ENCODE assay signal across 9 cellular contexts in the genomic region with DNA sequence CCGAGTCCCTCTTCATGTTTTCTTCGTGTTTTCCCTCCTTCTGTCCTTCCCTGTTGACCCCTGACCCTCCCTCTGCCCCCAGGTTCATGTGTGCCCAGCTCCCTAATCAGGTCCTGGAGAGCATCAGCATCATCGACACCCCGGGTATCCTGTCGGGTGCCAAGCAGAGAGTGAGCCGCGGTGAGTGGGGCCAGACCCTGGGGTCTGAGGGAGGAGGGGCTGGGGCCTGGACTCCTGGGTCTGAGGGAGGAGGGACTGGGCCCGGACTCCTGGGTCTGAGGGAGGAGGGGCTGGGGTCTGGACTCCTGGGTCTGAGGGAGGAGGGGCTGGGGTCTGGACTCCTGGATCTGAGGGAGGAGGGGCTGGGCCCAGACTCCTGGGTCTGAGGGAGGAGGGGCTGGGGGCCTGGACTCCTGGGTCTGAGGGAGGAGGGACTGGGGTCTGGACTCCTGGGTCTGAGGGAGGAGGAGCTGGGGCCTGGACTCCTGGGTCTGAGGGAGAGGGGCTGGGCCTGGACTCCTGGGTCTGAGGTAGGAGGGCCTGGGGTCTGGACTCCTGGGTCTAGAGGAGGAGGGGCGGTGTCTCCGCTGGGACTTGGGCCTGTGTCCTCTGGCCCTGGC. TPM values are rescaled to one million over a fixed set of nuclear protein-coding genes. Genes with fewer than 3 reads are reported as not detected.
DNase-seq lines count a peak whose midpoint lies in the region; ATAC-seq and TF ChIP-seq lines count a peak whose summit lies in the region.
"Not testable (repeated sequence)": the region's sequence is repeated elsewhere in the genome, so short reads cannot be mapped to it uniquely, and the experiment has no call there.
"Had no signal": no experiment of that assay in that cellular context is flagged by ENCODE, and none has a peak within 500 bp of the region (broad histone marks: within the 10 kb centered on the region; RNA-seq: fewer than 3 reads in every experiment).

No MANE protein-coding gene starts in this region.

- in situ Hi-C loops in brain microvascular endothelial cell (cut with HindIII; ENCODE audit: low pct_ligation_motif_present, low sequenced_read_pairs); gastrocnemius medialis (cut with MboI; ENCODE audit: low sequenced_read_pairs in 4 of 4): not testable (repeated sequence)

- H3K4me1 ChIP-seq in Peyer's patch (peaks cover 0 to 42% (median 0%) of the 10 kb centered on the region in 4 donors), right atrium auricular region (peaks cover 0 to 76% of the 10 kb centered on the region in 2 donors), muscle layer of colon (ENCODE audit: insufficient read depth, low read length) (peaks cover 74% of the 10 kb centered on the region), gastrocnemius medialis (peaks cover 12 to 17% of the 10 kb centered on the region in 2 donors), tibial nerve (peaks cover 0 to 94% (median 34%) of the 10 kb centered on the region in 4 donors)

- not testable (repeated sequence) for TF ChIP-seq CTCF in AG04449 (IDR thresholded peaks at IDR 0.05; ENCODE audit: insufficient read depth, low read length, missing control alignments); Peyer's patch (IDR thresholded peaks at IDR 0.05); brain microvascular endothelial cell (IDR thresholded peaks at IDR 0.05; ENCODE audit: low read depth, low read length, missing control alignments); right atrium auricular region (IDR thresholded peaks at IDR 0.05); gastrocnemius medialis (IDR thresholded peaks at IDR 0.05 in 4 of 5, conservative IDR thresholded peaks at IDR 0.05 in 1 of 5); tibial nerve (IDR thresholded peaks at IDR 0.05)

- H3K9ac ChIP-seq in muscle layer of colon (ENCODE audit: low read length): peak overlapping the region; percentile 80

- H3K27ac ChIP-seq in Peyer's patch (peak overlapping the region; percentile 57 to 93 (median 76)), brain microvascular endothelial cell (peak overlapping the region; percentile 75), epithelial cell of prostate (peak overlapping the region; percentile 94), right atrium auricular region (peak overlapping the region; percentile 84 to 88), muscle layer of colon (ENCODE audit: low read depth, low read length) (peak overlapping the region; percentile 96), gastrocnemius medialis (peak overlapping the region; percentile 79 to 85 (median 80)), tibial nerve (peak overlapping the region; percentile 73 to 96 (median 90))

- not testable (repeated sequence) for TF ChIP-seq POLR2A in Peyer's patch (IDR thresholded peaks at IDR 0.05); gastrocnemius medialis (IDR thresholded peaks at IDR 0.05); tibial nerve (IDR thresholded peaks at IDR 0.05)

- intact Hi-C loops in gastrocnemius medialis (cut with DNase I; ENCODE audit: low total_unique reads): not testable (repeated sequence)

- H3K4me3 ChIP-seq in AG04449 (ENCODE audit: low read depth, low read length) (peak overlapping the region; percentile 31), Peyer's patch (peak overlapping the region in 1 of 4 donors; percentile 24), right atrium auricular region (peak overlapping the region; percentile 9 to 37), muscle layer of colon (ENCODE audit: low read depth in 1 of 2, low read length in 2 of 2) (peak overlapping the region; percentile 36 to 38), gastrocnemius medialis (peak overlapping the region; percentile 25 to 45 (median 40)), tibial nerve (peak overlapping the region in 2 of 4 donors; percentile 4 to 41)
- not testable (repeated sequence) for H3K4me3 ChIP-seq in brain microvascular endothelial cell (ENCODE audit: low read depth, low read length)

- TF ChIP-seq EP300 in tibial nerve (IDR thresholded peaks at IDR 0.05): not testable (repeated sequence)

- not testable (repeated sequence) for ATAC-seq in gastrocnemius medialis

- CTCF ChIA-PET in AG04449 (lab: Yijun Ruan, JAX): interaction anchor here (0.7 to 23.7 kb wide), 6 partner anchors 11 to 283 kb away, joined by 3 to 867 read pairs (median 10); partner anchors contain the start of gene NOP53

- not testable (repeated sequence) for H3K36me3 ChIP-seq in Peyer's patch; muscle layer of colon (ENCODE audit: insufficient read depth, low read length); gastrocnemius medialis
- H3K36me3 ChIP-seq in brain microvascular endothelial cell (replicated peaks): peaks cover 32% of the 10 kb centered on the region
- H3K36me3 ChIP-seq in right atrium auricular region: peaks cover 14% of the 10 kb centered on the region
- H3K36me3 ChIP-seq in tibial nerve: peaks cover 0 to 45% (median 3%) of the 10 kb centered on the region in 3 donors

- WGBS in tibial nerve, 2 donors: 37% methylated on average over 8 of the region's 10 CpGs

- H3K9me3 ChIP-seq in Peyer's patch; right atrium auricular region; muscle layer of colon (ENCODE audit: low read length); gastrocnemius medialis; tibial nerve: not testable (repeated sequence)

- POLR2A ChIA-PET in AG04449 (lab: Yijun Ruan, JAX): interaction anchor here (0.9 to 3.6 kb wide), 10 partner anchors 8 to 39 kb away, joined by 3 to 75 read pairs (median 5); partner anchors contain the start of gene NOP53

- not testable (repeated sequence) for H3K27me3 ChIP-seq in Peyer's patch; brain microvascular endothelial cell (replicated peaks); right atrium auricular region; muscle layer of colon (ENCODE audit: control insufficient read depth in 1 of 2, insufficient read depth in 2 of 2, low read length in 2 of 2); tibial nerve
- peaks cover 10 to 29% (median 21%) of the 10 kb centered on the region in 3 donors for H3K27me3 ChIP-seq in gastrocnemius medialis

- not testable (repeated sequence) for DNase-seq in AG04449 (ENCODE audit: low read depth, low spot score); Peyer's patch; brain microvascular endothelial cell; epithelial cell of prostate (ENCODE audit: low read depth, low spot score); right atrium auricular region (ENCODE audit: low spot score); gastrocnemius medialis; tibial nerve (ENCODE audit: low spot score in 2 of 2)

RNA-seq across cellular contexts. Expression of gene EHD2, which starts 5.3 kb away (rescaled TPM):
- total RNA-seq in Peyer's patch (100 to 1,000 TPM in 1 of 4 donors, 10 to 100 TPM in 3; 11.2 to 117 (median 23.0) TPM), right atrium auricular region (10 to 100 TPM; 44.9 to 70.3 TPM), gastrocnemius medialis (10 to 100 TPM; 10.9 to 46.6 (median 33.8) TPM), tibial nerve (100 to 1,000 TPM; 128 to 196 (median 159) TPM)
- total RNA-seq: activated B cell treated with CpG ODN at 0.5 μM for 24 hours had no signal

RNA-seq across cellular contexts. Expression of gene NOP53, which starts 26.8 kb away (rescaled TPM):
- total RNA-seq in Peyer's patch: 100 to 1,000 TPM in 3 of 4 donors, 10 to 100 TPM in 1; 86.2 to 179 (median 159) TPM
- total RNA-seq in right atrium auricular region: 100 to 1,000 TPM; 143 to 243 TPM
- total RNA-seq in gastrocnemius medialis: 100 to 1,000 TPM; 141 to 262 (median 150) TPM
- total RNA-seq in tibial nerve: 100 to 1,000 TPM; 320 to 532 (median 408) TPM

RNA-seq across cellular contexts. Expression of gene SELENOW, which starts 60.0 kb away (rescaled TPM):
- total RNA-seq in Peyer's patch (100 to 1,000 TPM; 247 to 321 (median 276) TPM), right atrium auricular region (1,000 to 10,000 TPM; 1,458 to 1,507 TPM), gastrocnemius medialis (1,000 to 10,000 TPM in 3 of 4 donors, 100 to 1,000 TPM in 1; 730 to 1,512 (median 1,402) TPM), tibial nerve (100 to 1,000 TPM; 495 to 841 (median 572) TPM)
